In the genomic region with DNA sequence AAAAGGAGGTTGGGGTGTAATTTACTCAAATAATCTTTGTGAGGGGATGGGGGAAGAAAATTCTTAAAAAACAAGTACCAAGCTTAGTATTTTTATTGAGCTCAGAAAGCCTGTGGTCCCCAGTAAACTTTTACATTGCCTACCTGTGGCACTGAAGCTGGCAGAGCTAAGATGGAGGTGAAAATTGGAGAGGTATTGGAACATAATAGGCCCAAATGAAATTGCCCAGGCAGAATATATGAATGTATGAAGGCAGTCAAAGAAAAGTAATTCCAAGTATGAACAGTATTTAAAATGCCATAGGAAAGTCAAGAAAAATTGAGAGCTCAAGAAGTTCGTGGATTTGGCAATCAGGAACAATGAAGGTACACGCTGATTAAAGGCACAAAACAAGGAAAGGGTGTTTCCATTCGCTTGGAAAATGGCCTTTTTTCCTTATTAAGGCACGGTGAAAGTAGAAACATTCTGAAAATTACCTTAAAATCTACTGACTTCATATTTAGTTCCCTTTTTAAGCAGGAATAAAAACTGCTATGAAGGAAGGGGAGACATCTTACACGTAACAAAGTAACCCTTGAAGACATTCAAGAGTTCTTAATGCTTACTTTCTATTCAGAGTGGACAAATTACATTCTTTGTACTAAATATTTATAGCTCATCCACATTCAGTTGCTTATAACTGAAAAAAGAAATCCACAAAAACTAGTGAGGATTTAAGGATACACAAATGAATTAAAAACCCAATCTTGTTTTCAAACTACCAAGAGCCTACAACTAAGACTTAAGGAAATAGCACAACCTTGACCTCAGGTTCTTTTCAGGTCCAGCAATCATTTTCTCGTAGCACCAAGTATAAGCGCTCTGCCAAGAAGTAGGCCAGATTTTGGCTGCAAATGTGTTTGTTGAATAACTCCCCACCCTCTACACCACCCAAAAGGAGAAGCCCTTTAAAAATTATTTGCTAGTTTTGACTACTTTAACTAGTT, we compare ENCODE assay signal across 8 cellular contexts. TPM values are rescaled to one million over a fixed set of nuclear protein-coding genes. Genes with fewer than 3 reads are reported as not detected.
DNase-seq lines count a peak whose midpoint lies in the region; ATAC-seq and TF ChIP-seq lines count a peak whose summit lies in the region.

No MANE protein-coding gene starts in this region.

- ATAC-seq in foreskin keratinocyte = no peak
- no peak for ATAC-seq in GM21360 (IDR thresholded peaks at IDR 0.05; ENCODE audit: unreplicated experiment)

- H3K9me3 Mint-ChIP-seq in T-helper 2 cell treated with Interferon-gamma antibody and Interleukin-4, amounts not matched to agents 5 μg/mL and 100 μg/mL, for 36 hours = no peaks in the 10 kb centered on the region

- no peaks in the 10 kb centered on the region for H3K27me3 ChIP-seq in foreskin keratinocyte

- TF ChIP-seq CTCF in foreskin keratinocyte (conservative IDR thresholded peaks at IDR 0.05) (no peak), retinal pigment epithelial cell (conservative IDR thresholded peaks at IDR 0.05; ENCODE audit: low read depth, low read length) (no peak)

- peak overlapping the region; percentile 100 for H3K27ac Mint-ChIP-seq in T-helper 2 cell treated with Interferon-gamma antibody and Interleukin-4, amounts not matched to agents 5 μg/mL and 100 μg/mL, for 36 hours

- H3K36me3 Mint-ChIP-seq in T-helper 2 cell treated with Interferon-gamma antibody and Interleukin-4, amounts not matched to agents 5 μg/mL and 100 μg/mL, for 36 hours (ENCODE audit: low read depth) = peaks cover 50% of the 10 kb centered on the region

- peak overlapping the region; percentile 99 for H3K4me3 Mint-ChIP-seq in T-helper 2 cell treated with Interferon-gamma antibody and Interleukin-4, amounts not matched to agents 5 μg/mL and 100 μg/mL, for 36 hours

- DNase-seq in DMS 273 (lab: John Stamatoyannopoulos, UW; ENCODE audit: unreplicated experiment) (peak; percentile 58), DMS 273 treated with DMSO at 0.1 percent for 48 hours (lab: John Stamatoyannopoulos, UW) (no peak), foreskin keratinocyte (peak in 1 of 2 donors; percentile 21), retinal pigment epithelial cell (ENCODE audit: low read depth) (no peak), cortex of kidney (lab: John Stamatoyannopoulos, UW) (no peak)
- no peak for DNase-seq in T-helper 2 cell treated with Interferon-gamma antibody and Interleukin-4, amounts not matched to agents 5 μg/mL and 100 μg/mL, for 36 hours (ENCODE audit: low spot score)
- DNase-seq in stimulated activated CD4-positive, alpha-beta T cell treated with anti-CD3 and anti-CD28 coated beads, Interleukin-12 subunit alpha, Interleukin-12 subunit beta, amount 100 ng/mL, for 4 hours = no peak

- peaks cover 34% of the 10 kb centered on the region for H3K4me1 Mint-ChIP-seq in T-helper 2 cell treated with Interferon-gamma antibody and Interleukin-4, amounts not matched to agents 5 μg/mL and 100 μg/mL, for 36 hours (ENCODE audit: low read depth)

- peak overlapping the region; percentile 99 for H3K27ac ChIP-seq in foreskin keratinocyte

- H3K4me3 ChIP-seq in retinal pigment epithelial cell (ENCODE audit: low read length) = peak overlapping the region; percentile 97

- H3K4me1 ChIP-seq in foreskin keratinocyte = peaks cover 7% of the 10 kb centered on the region

- H3K27me3 Mint-ChIP-seq in T-helper 2 cell treated with Interferon-gamma antibody and Interleukin-4, amounts not matched to agents 5 μg/mL and 100 μg/mL, for 36 hours (ENCODE audit: low read depth) = peaks cover 4% of the 10 kb centered on the region

RNA-seq across cellular contexts. Expression of gene KMT2E, which starts 3.2 kb away (rescaled TPM):
- 35.4 and 37.4 TPM in 2 replicates for total RNA-seq in foreskin keratinocyte
- polyA plus RNA-seq in foreskin keratinocyte = 4.5 and 5.6 TPM in 2 replicates
